In the genomic region with DNA sequence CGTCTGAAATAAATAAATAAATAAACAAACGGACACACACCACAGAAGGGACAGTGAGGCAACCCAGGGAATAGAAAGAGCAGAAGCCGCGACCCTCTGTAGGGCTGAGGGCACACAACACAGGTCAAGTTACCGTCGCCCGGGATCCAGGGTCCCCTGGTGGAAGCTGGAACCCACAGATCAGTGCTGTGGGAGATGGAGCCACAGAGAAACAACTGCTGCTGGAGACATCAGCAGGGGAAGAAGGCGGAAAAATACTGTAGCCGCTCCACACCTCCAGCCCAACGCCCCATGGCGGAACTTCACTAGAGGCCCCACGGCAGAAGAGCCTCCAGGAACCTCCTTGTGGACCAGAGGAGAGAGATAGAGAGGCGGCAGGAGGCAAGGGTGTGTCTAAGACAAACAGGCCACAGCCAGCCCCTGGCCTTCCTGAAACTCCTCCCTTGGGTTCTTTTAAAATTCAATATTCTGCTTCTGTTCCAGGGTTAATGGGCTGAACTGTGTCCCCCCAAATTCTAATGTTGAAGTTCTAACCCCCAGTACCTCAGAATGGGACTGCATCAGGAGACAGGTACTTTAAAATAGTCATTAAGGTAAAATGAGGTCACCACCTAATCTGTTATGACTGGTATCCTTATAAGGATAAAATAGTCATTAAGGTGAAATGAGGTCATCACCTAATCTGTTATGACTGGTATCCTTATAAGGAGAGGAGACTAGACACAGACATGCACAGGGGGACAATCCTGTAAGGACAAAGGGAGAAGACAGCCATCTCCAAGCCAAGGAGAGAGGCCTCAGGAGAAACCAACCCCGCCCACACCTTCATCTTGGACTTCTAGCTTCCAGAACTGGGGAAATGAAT, we compare ENCODE assay signal across 1 cellular context.
TF ChIP-seq lines count a peak whose summit lies in the region.

No MANE protein-coding gene starts in this region.

TF ChIP-seq in K562, 482 proteins besides CTCF, POLR2A, EP300 and RAD21 (continued from another document and continues in another):
- no peak for TF ChIP-seq MGA (IDR thresholded peaks at IDR 0.05)
- TF ChIP-seq POU5F1 (IDR thresholded peaks at IDR 0.05; ENCODE audit: borderline replicate concordance, low read depth, low read length, partially characterized antibody): no peak
- no peak; the same call in 1 of the 2 replicates for TF ChIP-seq NR2C1 (IDR thresholded peaks at IDR 0.05)
- TF ChIP-seq NR2C1 (tag; IDR thresholded peaks at IDR 0.05): 0 out of 2 replicates have a peak, but pooled peaks have one; percentile 16
- TF ChIP-seq, protein P1, sequence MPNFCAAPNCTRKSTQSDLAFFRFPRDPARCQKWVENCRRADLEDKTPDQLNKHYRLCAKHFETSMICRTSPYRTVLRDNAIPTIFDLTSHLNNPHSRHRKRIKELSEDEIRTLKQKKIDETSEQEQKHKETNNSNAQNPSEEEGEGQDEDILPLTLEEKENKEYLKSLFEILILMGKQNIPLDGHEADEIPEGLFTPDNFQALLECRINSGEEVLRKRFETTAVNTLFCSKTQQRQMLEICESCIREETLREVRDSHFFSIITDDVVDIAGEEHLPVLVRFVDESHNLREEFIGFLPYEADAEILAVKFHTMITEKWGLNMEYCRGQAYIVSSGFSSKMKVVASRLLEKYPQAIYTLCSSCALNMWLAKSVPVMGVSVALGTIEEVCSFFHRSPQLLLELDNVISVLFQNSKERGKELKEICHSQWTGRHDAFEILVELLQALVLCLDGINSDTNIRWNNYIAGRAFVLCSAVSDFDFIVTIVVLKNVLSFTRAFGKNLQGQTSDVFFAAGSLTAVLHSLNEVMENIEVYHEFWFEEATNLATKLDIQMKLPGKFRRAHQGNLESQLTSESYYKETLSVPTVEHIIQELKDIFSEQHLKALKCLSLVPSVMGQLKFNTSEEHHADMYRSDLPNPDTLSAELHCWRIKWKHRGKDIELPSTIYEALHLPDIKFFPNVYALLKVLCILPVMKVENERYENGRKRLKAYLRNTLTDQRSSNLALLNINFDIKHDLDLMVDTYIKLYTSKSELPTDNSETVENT (CRISPR knock-in tag; IDR thresholded peaks at IDR 0.05): no peak
- TF ChIP-seq RERE (CRISPR knock-in tag; IDR thresholded peaks at IDR 0.05; ENCODE audit: borderline replicate concordance): no peak
- no peak for TF ChIP-seq KLF16 (IDR thresholded peaks at IDR 0.05)
- no peak for TF ChIP-seq NR3C1 (CRISPR knock-in tag; IDR thresholded peaks at IDR 0.05)
- no peak for TF ChIP-seq EHMT2 (IDR thresholded peaks at IDR 0.05)
- TF ChIP-seq, protein P2, sequence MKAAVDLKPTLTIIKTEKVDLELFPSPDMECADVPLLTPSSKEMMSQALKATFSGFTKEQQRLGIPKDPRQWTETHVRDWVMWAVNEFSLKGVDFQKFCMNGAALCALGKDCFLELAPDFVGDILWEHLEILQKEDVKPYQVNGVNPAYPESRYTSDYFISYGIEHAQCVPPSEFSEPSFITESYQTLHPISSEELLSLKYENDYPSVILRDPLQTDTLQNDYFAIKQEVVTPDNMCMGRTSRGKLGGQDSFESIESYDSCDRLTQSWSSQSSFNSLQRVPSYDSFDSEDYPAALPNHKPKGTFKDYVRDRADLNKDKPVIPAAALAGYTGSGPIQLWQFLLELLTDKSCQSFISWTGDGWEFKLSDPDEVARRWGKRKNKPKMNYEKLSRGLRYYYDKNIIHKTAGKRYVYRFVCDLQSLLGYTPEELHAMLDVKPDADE (conservative IDR thresholded peaks at IDR 0.05; ENCODE audit: control insufficient read depth, low read depth, low read length): no peak
- TF ChIP-seq ZNF695 (CRISPR knock-in tag; IDR thresholded peaks at IDR 0.05): no peak
- TF ChIP-seq KLF13 (tag; IDR thresholded peaks at IDR 0.05; ENCODE audit: borderline replicate concordance, low read depth): 0 out of 2 replicates have a peak, but pooled peaks have one; percentile 19
- no peak for TF ChIP-seq KLF10 (CRISPR knock-in tag; IDR thresholded peaks at IDR 0.05)
- TF ChIP-seq, protein P3, sequence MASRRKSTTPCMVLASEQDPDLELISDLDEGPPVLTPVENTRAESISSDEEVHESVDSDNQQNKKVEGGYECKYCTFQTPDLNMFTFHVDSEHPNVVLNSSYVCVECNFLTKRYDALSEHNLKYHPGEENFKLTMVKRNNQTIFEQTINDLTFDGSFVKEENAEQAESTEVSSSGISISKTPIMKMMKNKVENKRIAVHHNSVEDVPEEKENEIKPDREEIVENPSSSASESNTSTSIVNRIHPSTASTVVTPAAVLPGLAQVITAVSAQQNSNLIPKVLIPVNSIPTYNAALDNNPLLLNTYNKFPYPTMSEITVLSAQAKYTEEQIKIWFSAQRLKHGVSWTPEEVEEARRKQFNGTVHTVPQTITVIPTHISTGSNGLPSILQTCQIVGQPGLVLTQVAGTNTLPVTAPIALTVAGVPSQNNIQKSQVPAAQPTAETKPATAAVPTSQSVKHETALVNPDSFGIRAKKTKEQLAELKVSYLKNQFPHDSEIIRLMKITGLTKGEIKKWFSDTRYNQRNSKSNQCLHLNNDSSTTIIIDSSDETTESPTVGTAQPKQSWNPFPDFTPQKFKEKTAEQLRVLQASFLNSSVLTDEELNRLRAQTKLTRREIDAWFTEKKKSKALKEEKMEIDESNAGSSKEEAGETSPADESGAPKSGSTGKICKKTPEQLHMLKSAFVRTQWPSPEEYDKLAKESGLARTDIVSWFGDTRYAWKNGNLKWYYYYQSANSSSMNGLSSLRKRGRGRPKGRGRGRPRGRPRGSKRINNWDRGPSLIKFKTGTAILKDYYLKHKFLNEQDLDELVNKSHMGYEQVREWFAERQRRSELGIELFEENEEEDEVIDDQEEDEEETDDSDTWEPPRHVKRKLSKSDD (conservative IDR thresholded peaks at IDR 0.05; ENCODE audit: low read length): no peak
- no peak for TF ChIP-seq PHB (CRISPR knock-in tag; IDR thresholded peaks at IDR 0.05)
- no peak for TF ChIP-seq NCOA6 (IDR thresholded peaks at IDR 0.05)
- TF ChIP-seq ELF4 (CRISPR knock-in tag; IDR thresholded peaks at IDR 0.05): no peak
- TF ChIP-seq FOXA1 (IDR thresholded peaks at IDR 0.05; ENCODE audit: borderline replicate concordance): no peak
- no peak for TF ChIP-seq MAFF (IDR thresholded peaks at IDR 0.05; ENCODE audit: low read length)
- no peak for TF ChIP-seq ASH1L (IDR thresholded peaks at IDR 0.05; ENCODE audit: borderline replicate concordance, low read depth, partially characterized antibody)
- TF ChIP-seq ZBTB12 (CRISPR knock-in tag; IDR thresholded peaks at IDR 0.05): no peak
- no peak for TF ChIP-seq SNAPC5 (CRISPR knock-in tag; IDR thresholded peaks at IDR 0.05)
- 0 out of 2 replicates have a peak, but pooled peaks have one; percentile 9 for TF ChIP-seq ZNF197 (CRISPR knock-in tag; IDR thresholded peaks at IDR 0.05; ENCODE audit: low read depth)
